26 cellular contexts compared by ENCODE assay signal in the genomic region with DNA sequence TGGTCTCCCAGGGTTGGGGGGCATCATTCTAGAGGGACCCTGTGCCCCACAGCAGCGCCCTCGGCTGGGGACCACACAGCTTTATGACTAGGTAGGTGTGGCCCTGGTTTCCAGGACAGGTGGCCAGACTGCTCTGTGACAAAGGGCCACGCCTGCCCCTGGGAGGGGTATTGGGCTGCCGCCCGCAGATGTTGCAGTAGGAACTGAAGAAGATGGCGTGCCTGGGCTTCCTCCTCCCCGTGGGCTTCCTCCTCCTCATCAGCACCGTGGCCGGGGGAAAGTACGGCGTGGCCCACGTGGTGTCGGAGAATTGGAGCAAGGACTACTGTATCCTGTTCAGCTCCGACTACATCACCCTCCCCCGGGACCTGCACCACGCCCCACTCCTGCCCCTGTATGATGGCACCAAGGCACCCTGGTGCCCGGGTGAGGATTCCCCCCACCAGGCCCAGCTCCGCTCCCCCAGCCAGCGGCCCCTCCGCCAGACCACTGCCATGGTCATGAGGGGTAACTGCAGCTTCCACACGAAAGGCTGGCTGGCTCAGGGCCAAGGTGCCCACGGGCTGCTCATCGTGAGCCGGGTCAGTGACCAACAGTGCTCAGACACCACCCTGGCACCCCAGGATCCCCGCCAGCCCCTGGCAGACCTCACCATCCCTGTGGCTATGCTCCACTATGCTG. TPM values are rescaled to one million over a fixed set of nuclear protein-coding genes. Genes with fewer than 3 reads are reported as not detected.
"Had no signal": no experiment of that assay in that cellular context is flagged by ENCODE, and none has a peak within 500 bp of the region (broad histone marks: within the 10 kb centered on the region; RNA-seq: fewer than 3 reads in every experiment).

A gene with protein sequence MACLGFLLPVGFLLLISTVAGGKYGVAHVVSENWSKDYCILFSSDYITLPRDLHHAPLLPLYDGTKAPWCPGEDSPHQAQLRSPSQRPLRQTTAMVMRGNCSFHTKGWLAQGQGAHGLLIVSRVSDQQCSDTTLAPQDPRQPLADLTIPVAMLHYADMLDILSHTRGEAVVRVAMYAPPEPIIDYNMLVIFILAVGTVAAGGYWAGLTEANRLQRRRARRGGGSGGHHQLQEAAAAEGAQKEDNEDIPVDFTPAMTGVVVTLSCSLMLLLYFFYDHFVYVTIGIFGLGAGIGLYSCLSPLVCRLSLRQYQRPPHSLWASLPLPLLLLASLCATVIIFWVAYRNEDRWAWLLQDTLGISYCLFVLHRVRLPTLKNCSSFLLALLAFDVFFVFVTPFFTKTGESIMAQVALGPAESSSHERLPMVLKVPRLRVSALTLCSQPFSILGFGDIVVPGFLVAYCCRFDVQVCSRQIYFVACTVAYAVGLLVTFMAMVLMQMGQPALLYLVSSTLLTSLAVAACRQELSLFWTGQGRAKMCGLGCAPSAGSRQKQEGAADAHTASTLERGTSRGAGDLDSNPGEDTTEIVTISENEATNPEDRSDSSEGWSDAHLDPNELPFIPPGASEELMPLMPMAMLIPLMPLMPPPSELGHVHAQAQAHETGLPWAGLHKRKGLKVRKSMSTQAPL (plus strand): TSS at position 187 of the 681 bp plus-strand sequence. CDS start 26 bp downstream, at position 213.

- H3K27me3 Mint-ChIP-seq: activated CD4-positive, alpha-beta T cell treated with anti-CD3 and anti-CD28 coated beads for 36 hours; activated naive CD8-positive, alpha-beta T cell treated with anti-CD3 and anti-CD28 coated beads for 36 hours had no signal

- H3K4me1 ChIP-seq: parathyroid adenoma, transverse colon, vagina had no signal

- H3K9me3 ChIP-seq: left ventricle myocardium inferior, neutrophil, transverse colon, vagina had no signal

- H3K36me3 ChIP-seq: left ventricle myocardium inferior, neutrophil, transverse colon, vagina had no signal

- H3K9me3 Mint-ChIP-seq: activated naive CD8-positive, alpha-beta T cell treated with anti-CD3 and anti-CD28 coated beads for 36 hours; activated T-helper 1 cell treated with anti-CD3 and anti-CD28 coated beads, Interleukin-12 subunit alpha, Interleukin-12 subunit beta, Interleukin-2, Interleukin-4 antibody, amounts not matched to agents 30 ng/mL and 10 ng/mL and 1 ng/mL, durations not matched to agents 14 hours and 24 hours and 36 hours; T-cell; WTC11 had no signal

- ATAC-seq: activated CD4-positive, alpha-beta T cell treated with anti-CD3 and anti-CD28 coated beads for 36 hours; naive thymus-derived CD4-positive, alpha-beta T cell; T-cell; WTC11 had no signal

- H3K27ac Mint-ChIP-seq: activated CD4-positive, alpha-beta T cell treated with anti-CD3 and anti-CD28 coated beads for 36 hours; activated naive CD8-positive, alpha-beta T cell treated with anti-CD3 and anti-CD28 coated beads for 36 hours; activated T-helper 1 cell treated with anti-CD3 and anti-CD28 coated beads, Interleukin-12 subunit alpha, Interleukin-12 subunit beta, Interleukin-2, Interleukin-4 antibody, amounts not matched to agents 30 ng/mL and 10 ng/mL and 1 ng/mL, durations not matched to agents 14 hours and 24 hours and 36 hours; T-cell; WTC11 had no signal

- FAIRE-seq: colon, keratinocyte had no signal

- H3K4me3 Mint-ChIP-seq: activated CD4-positive, alpha-beta T cell treated with anti-CD3 and anti-CD28 coated beads for 36 hours; activated naive CD8-positive, alpha-beta T cell treated with anti-CD3 and anti-CD28 coated beads for 36 hours; activated T-helper 1 cell treated with anti-CD3 and anti-CD28 coated beads, Interleukin-12 subunit alpha, Interleukin-12 subunit beta, Interleukin-2, Interleukin-4 antibody, amounts not matched to agents 30 ng/mL and 10 ng/mL and 1 ng/mL, durations not matched to agents 14 hours and 24 hours and 36 hours; naive thymus-derived CD4-positive, alpha-beta T cell; T-cell; WTC11 had no signal

- DNase-seq: activated CD4-positive, alpha-beta T cell treated with anti-CD3 and anti-CD28 coated beads for 36 hours; activated CD4-positive, alpha-beta T cell treated with anti-CD3 and anti-CD28 coated beads, Interleukin-2, amount 50 U/mL, for 48 hours; activated naive CD8-positive, alpha-beta T cell treated with anti-CD3 and anti-CD28 coated beads for 36 hours; activated T-cell treated with anti-CD3 and anti-CD28 coated beads for 4 hours; amniotic stem cell; caudate nucleus; dorsolateral prefrontal cortex; foreskin melanocyte; left ventricle myocardium inferior; naive thymus-derived CD4-positive, alpha-beta T cell; retina; stimulated activated CD4-positive, alpha-beta T cell treated with anti-CD3 and anti-CD28 coated beads, Interleukin-12 subunit alpha, Interleukin-12 subunit beta, amount 100 ng/mL, for 4 hours; stimulated activated CD4-positive, alpha-beta T cell treated with anti-CD3 and anti-CD28 coated beads, Interleukin-1b, Interleukin-23, amount 100 ng/mL, for 48 hours; stimulated activated CD8-positive, alpha-beta memory T cell treated with anti-CD3 and anti-CD28 coated beads, Interleukin-4, amount 100 ng/mL, for 48 hours; stimulated activated naive CD4-positive, alpha-beta T cell treated with Interleukin-2 at 50 U/mL for 16 hours; T-cell; transverse colon had no signal

- H3K27ac ChIP-seq: left ventricle myocardium inferior, neutrophil, parathyroid adenoma, transverse colon, vagina had no signal

- H3K27me3 ChIP-seq: dorsolateral prefrontal cortex, transverse colon, vagina had no signal

- H3K36me3 Mint-ChIP-seq: activated naive CD8-positive, alpha-beta T cell treated with anti-CD3 and anti-CD28 coated beads for 36 hours; naive thymus-derived CD4-positive, alpha-beta T cell; T-cell; WTC11 had no signal

- H3K4me1 Mint-ChIP-seq: activated CD4-positive, alpha-beta T cell treated with anti-CD3 and anti-CD28 coated beads for 36 hours; activated naive CD8-positive, alpha-beta T cell treated with anti-CD3 and anti-CD28 coated beads for 36 hours; T-cell; WTC11 had no signal

- H3K4me3 ChIP-seq: dorsolateral prefrontal cortex, left ventricle myocardium inferior, transverse colon, vagina had no signal

RNA-seq across cellular contexts. Expression of the gene that starts here (rescaled TPM):
- total RNA-seq: activated CD4-positive, alpha-beta T cell treated with anti-CD3 and anti-CD28 coated beads for 36 hours; activated naive CD8-positive, alpha-beta T cell treated with anti-CD3 and anti-CD28 coated beads for 36 hours; activated T-helper 1 cell treated with anti-CD3 and anti-CD28 coated beads, Interleukin-12 subunit alpha, Interleukin-12 subunit beta, Interleukin-2, Interleukin-4 antibody, amounts not matched to agents 30 ng/mL and 10 ng/mL and 1 ng/mL, durations not matched to agents 14 hours and 24 hours and 36 hours; fibroblast of lung; left ventricle myocardium inferior; mucosa of gallbladder; naive thymus-derived CD4-positive, alpha-beta T cell; T-cell; transverse colon; vagina; WTC11 had no signal
- polyA plus RNA-seq: fibroblast of lung; keratinocyte; naive thymus-derived CD4-positive, alpha-beta T cell had no signal
